ENCODE assay signal across 9 cellular contexts in the genomic region with DNA sequence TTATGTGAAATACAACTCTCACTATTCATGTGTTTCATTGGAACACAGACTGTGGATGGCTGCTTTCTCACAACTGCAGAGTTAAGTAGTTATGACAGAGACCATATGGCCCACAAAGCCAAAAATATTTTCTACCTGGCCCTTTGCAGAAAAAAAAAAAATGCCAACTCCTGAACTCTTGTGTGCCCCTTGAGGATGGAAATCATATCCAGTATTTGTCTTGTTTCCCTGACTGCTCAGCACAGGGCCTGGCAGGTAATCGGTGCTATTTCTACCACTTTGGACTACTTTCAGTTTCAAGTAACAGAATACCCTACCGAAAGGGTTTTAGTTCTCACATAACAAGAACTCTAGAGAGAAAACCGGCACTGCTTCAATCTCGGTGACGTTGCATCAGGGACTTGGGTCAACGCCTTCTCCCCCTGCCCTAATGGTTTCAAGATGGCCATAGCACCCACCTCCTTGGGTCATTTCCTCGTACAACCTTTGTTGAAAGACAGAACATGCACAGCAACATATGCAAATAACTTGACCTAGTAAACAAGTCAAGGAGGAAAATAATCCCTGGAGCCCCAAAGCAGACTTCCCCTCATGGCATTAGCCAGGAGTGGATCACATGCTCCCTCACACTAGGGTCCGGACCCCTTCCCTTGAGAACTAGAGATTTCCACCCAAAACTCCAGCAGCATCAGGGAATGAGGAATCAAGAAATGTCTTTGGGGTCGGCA. TPM values are rescaled to one million over a fixed set of nuclear protein-coding genes. Genes with fewer than 3 reads are reported as not detected.
DNase-seq lines count a peak whose midpoint lies in the region; ATAC-seq and TF ChIP-seq lines count a peak whose summit lies in the region.
"Had no signal": no experiment of that assay in that cellular context is flagged by ENCODE, and none has a peak within 500 bp of the region (broad histone marks: within the 10 kb centered on the region; RNA-seq: fewer than 3 reads in every experiment).

No MANE protein-coding gene starts in this region.

- TF ChIP-seq CTCF in GM10266 (IDR thresholded peaks at IDR 0.05; ENCODE audit: control insufficient read depth, insufficient read depth, low read depth, missing control alignments) (no peak), GM20000 (IDR thresholded peaks at IDR 0.05; ENCODE audit: extremely low read depth, missing control alignments) (no peak), esophagus muscularis mucosa (IDR thresholded peaks at IDR 0.05) (no peak)

- DNase-seq in GM10266 (ENCODE audit: extremely low spot score) (peak; percentile 69), GM20000 (ENCODE audit: low spot score) (peak; percentile 75), esophagus muscularis mucosa (ENCODE audit: extremely low spot score) (peak; percentile 66), OCI-M2 (lab: John Stamatoyannopoulos, UW; ENCODE audit: unreplicated experiment) (no peak), DMS79 (lab: John Stamatoyannopoulos, UW) (no peak), KBM-7 (no peak)
- DNase-seq in activated naive CD4-positive, alpha-beta T cell treated with anti-CD3 and anti-CD28 coated beads, Interleukin-2, amount 50 U/mL, for 16 hours, result no peak
- DNase-seq: spleen had no signal

- no peak for TF ChIP-seq POLR2A in esophagus muscularis mucosa (IDR thresholded peaks at IDR 0.05; ENCODE audit: low read depth)

- no peaks in the 10 kb centered on the region for H3K9me3 ChIP-seq in esophagus muscularis mucosa
- H3K9me3 ChIP-seq: spleen had no signal

- no peak for TF ChIP-seq EP300 in esophagus muscularis mucosa (IDR thresholded peaks at IDR 0.05)

- in situ Hi-C loops in KBM-7 (cut with MboI; ENCODE audit: low pct_unique_long_range_greater_than_20kb, low sequenced_read_pairs), result no loop called here

- H3K4me1 ChIP-seq in esophagus muscularis mucosa, result no peaks in the 10 kb centered on the region

- no peak overlapping the region for H3K27ac ChIP-seq in esophagus muscularis mucosa (replicated peaks in 1 of 4)

- 78% methylated on average over 9 of the region's 9 CpGs for WGBS in esophagus muscularis mucosa

- no peaks in the 10 kb centered on the region for H3K36me3 ChIP-seq in esophagus muscularis mucosa
- H3K36me3 ChIP-seq: spleen had no signal

- H3K4me3 ChIP-seq in esophagus muscularis mucosa, result no peak overlapping the region

- no peaks in the 10 kb centered on the region for H3K27me3 ChIP-seq in esophagus muscularis mucosa
- H3K27me3 ChIP-seq: spleen had no signal

- intact Hi-C loops in esophagus muscularis mucosa (cut with DNase I), result no loop called here

- ATAC-seq in HG03354 (IDR thresholded peaks at IDR 0.05; ENCODE audit: poor library complexity, severe bottlenecking, unreplicated experiment), result peak; percentile 70

RNA-seq across cellular contexts. Expression of a gene that starts 11.8 kb away (rescaled TPM):
- 10 to 100 TPM; 46.1 to 94.9 (median 60.7) TPM for total RNA-seq in esophagus muscularis mucosa

RNA-seq across cellular contexts. Expression of a gene that starts 52.9 kb away (rescaled TPM):
- total RNA-seq in esophagus muscularis mucosa, result 10 to 100 TPM; 16.6 to 31.6 (median 23.6) TPM

Comparison
In these comparisons a context has a peak if more than half of its experiments do, and no peak if none do; other contexts are left out.
1. DNase-seq: peak in GM10266 (single experiment), GM20000 (single experiment) and esophagus muscularis mucosa (single experiment); none in activated naive CD4-positive, alpha-beta T cell treated with anti-CD3 and anti-CD28 coated beads, Interleukin-2, amount 50 U/mL, for 16 hours (single experiment), OCI-M2 (single experiment), DMS79 (single experiment) and KBM-7 (single experiment).